8 cellular contexts compared by ENCODE assay signal in the genomic region with DNA sequence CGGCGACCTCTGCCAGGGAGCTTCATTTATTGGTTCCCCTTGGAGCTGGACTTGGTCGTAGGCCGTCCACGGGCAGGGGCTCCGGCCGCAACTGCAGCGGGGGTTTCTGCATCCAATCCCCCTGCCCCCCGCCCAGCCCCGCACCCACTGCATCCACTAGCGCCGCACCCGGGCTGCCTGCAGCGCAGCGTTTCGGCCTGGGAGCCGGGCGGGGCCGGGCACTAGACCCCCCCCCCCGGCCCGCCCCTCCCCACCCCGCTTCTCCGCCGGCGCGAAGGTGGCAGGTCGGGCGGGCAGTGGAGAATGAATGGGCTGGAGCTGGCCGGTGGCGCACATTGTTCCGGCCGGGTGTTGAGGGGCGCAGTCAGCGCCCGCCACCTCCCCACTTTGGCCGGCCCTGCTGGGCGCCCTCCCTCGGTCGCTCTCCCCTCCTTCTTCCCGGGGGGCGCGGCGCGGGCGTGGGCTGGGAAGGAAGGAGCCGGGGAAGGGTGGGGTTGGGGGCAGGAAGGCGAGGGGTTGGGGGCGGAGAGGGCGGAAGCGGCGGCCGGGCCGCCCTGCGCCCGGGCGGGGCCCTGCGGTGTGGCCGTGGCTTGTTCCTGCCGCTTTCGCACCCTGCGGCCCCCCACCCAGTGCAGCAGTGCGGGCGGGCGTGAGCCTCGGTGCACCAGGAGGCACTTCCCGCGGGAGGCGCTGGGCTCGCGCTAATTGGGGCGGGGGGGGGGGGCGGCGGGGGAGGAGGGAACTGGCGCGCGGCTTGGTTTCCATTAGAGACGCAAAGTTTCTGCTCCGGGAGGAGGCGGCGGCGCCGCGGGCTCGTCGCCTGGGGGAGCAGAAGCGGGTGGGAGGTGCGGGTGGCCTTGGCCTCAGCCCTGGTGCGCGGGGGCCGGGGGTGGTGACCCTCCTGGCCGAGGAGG. TPM values are rescaled to one million over a fixed set of nuclear protein-coding genes. Genes with fewer than 3 reads are reported as not detected.
DNase-seq lines count a peak whose midpoint lies in the region; ATAC-seq and TF ChIP-seq lines count a peak whose summit lies in the region.

No MANE protein-coding gene starts in this region.

- peaks cover 22% of the 10 kb centered on the region for H3K36me3 Mint-ChIP-seq in neural progenitor cell

- TF ChIP-seq POLR2A in Peyer's patch (IDR thresholded peaks at IDR 0.05): no peak
- no peak for TF ChIP-seq POLR2A in suprapubic skin (IDR thresholded peaks at IDR 0.05)

- H3K4me1 Mint-ChIP-seq in neural progenitor cell: peaks cover 25% of the 10 kb centered on the region

- WGBS in suprapubic skin: 0% methylated on average over 6 of the region's 91 CpGs

- peak overlapping the region; percentile 97 for H3K4me3 ChIP-seq in AG04449 (ENCODE audit: low read depth, low read length)
- peak overlapping the region; percentile 75 to 97 (median 89) for H3K4me3 ChIP-seq in Peyer's patch
- peak overlapping the region; percentile 75 for H3K4me3 ChIP-seq in foreskin fibroblast (ENCODE audit: low read depth in 1 of 2, low read length in 2 of 2)
- H3K4me3 ChIP-seq in neural progenitor cell: peak overlapping the region; percentile 100
- H3K4me3 ChIP-seq in suprapubic skin: peak overlapping the region; percentile 98

- peaks cover 45% of the 10 kb centered on the region for H4K20me1 ChIP-seq in neural progenitor cell (ENCODE audit: low read depth)

- H3K9me3 ChIP-seq in Peyer's patch: no peaks in the 10 kb centered on the region
- no peaks in the 10 kb centered on the region for H3K9me3 ChIP-seq in neural progenitor cell (ENCODE audit: low read depth)
- no peaks in the 10 kb centered on the region for H3K9me3 ChIP-seq in suprapubic skin

- peaks cover 4% of the 10 kb centered on the region for H3K27me3 Mint-ChIP-seq in neural progenitor cell (ENCODE audit: insufficient read depth, low read depth)

- H3K4me1 ChIP-seq in Peyer's patch (peaks cover 0 to 40% (median 4%) of the 10 kb centered on the region in 4 donors), neural progenitor cell (peaks cover 10% of the 10 kb centered on the region), suprapubic skin (peaks cover 46% of the 10 kb centered on the region)

- peak overlapping the region; percentile 72 for H3K9ac ChIP-seq in neural progenitor cell

- H3K27ac ChIP-seq in Peyer's patch (peak overlapping the region; percentile 95 to 98 (median 96)), neural progenitor cell (peak overlapping the region; percentile 64), suprapubic skin (peak overlapping the region; percentile 94)

- H2AFZ ChIP-seq in neural progenitor cell (replicated peaks): no peak overlapping the region

- POLR2A ChIA-PET in AG04449 (lab: Yijun Ruan, JAX): interaction anchor here (0.5 to 2.9 kb wide), 18 partner anchors 10 to 361 kb away, joined by 3 to 19 read pairs (median 4); no protein-coding TSS in a partner anchor

- H3F3A ChIP-seq in neural progenitor cell (ENCODE audit: low read depth): peaks cover 19% of the 10 kb centered on the region

- H3K79me2 ChIP-seq in neural progenitor cell (ENCODE audit: low read depth): peaks cover 51% of the 10 kb centered on the region

- H3K4me3 Mint-ChIP-seq in neural progenitor cell: peak overlapping the region; percentile 97

- no peak for TF ChIP-seq EP300 in suprapubic skin (IDR thresholded peaks at IDR 0.05)

- CTCF ChIA-PET in AG04449 (lab: Yijun Ruan, JAX): interaction anchor here (0.9 to 1.9 kb wide), 9 partner anchors 9 to 309 kb away, joined by 3 to 7 read pairs (median 4); no protein-coding TSS in a partner anchor

- no peaks in the 10 kb centered on the region for H3K9me3 Mint-ChIP-seq in neural progenitor cell

- TF ChIP-seq CTCF in AG04449 (IDR thresholded peaks at IDR 0.05; ENCODE audit: insufficient read depth, low read length, missing control alignments): no peak
- no peak for TF ChIP-seq CTCF in Peyer's patch (IDR thresholded peaks at IDR 0.05)
- TF ChIP-seq CTCF in foreskin fibroblast (IDR thresholded peaks at IDR 0.05; ENCODE audit: low read depth, low read length): no peak
- TF ChIP-seq CTCF in neural progenitor cell (IDR thresholded peaks at IDR 0.05): no peak
- peak in 1 of 2 donors; percentile 9 for TF ChIP-seq CTCF in suprapubic skin (IDR thresholded peaks at IDR 0.05)

- H3K27ac Mint-ChIP-seq in neural progenitor cell: peak overlapping the region; percentile 94

- DNase-seq in AG04449 (ENCODE audit: low read depth, low spot score): no peak
- DNase-seq in Peyer's patch: peak; percentile 66 to 82 (median 81)
- peak; percentile 50 for DNase-seq in activated T-helper 9 cell treated with anti-CD3 and anti-CD28 coated beads, Interleukin-2, amount 50 U/mL, for 16 hours (ENCODE audit: low read depth)
- peak in 1 of 2 donors; percentile 71 for DNase-seq in foreskin fibroblast
- DNase-seq in neural progenitor cell (ENCODE audit: low spot score): peak; percentile 78
- peak in 1 of 2 donors; percentile 85 for DNase-seq in suprapubic skin (ENCODE audit: low spot score in 2 of 2)

- H3K27me3 ChIP-seq in Peyer's patch (no peaks in the 10 kb centered on the region), neural progenitor cell (peaks cover 3% of the 10 kb centered on the region), suprapubic skin (no peaks in the 10 kb centered on the region)

- H3K4me2 ChIP-seq in neural progenitor cell: peak overlapping the region; percentile 97

- peaks cover 0 to 28% (median 0%) of the 10 kb centered on the region in 3 donors for H3K36me3 ChIP-seq in Peyer's patch
- peaks cover 6% of the 10 kb centered on the region for H3K36me3 ChIP-seq in neural progenitor cell
- peaks cover 24% of the 10 kb centered on the region for H3K36me3 ChIP-seq in suprapubic skin

- peak; percentile 2 for ATAC-seq in GM18520 (IDR thresholded peaks at IDR 0.05; ENCODE audit: unreplicated experiment)
- ATAC-seq in HG03135 (IDR thresholded peaks at IDR 0.05; ENCODE audit: unreplicated experiment): peak; percentile 41

RNA-seq across cellular contexts. Expression of a gene that starts 0.8 kb away (rescaled TPM):
- total RNA-seq in Peyer's patch (1,000 to 10,000 TPM in 2 of 4 donors, 100 to 1,000 TPM in 2; 407 to 1,329 (median 886) TPM), neural progenitor cell (ENCODE audit: low replicate concordance) (273 and 362 TPM in 2 replicates), suprapubic skin (100 to 1,000 TPM; 258 to 369 (median 300) TPM)
